Comparison of ENCODE assay signal across 10 cellular contexts in genomic region chr22:41023299-41023623, GRCh38.
DNase-seq lines count a peak whose midpoint lies in the region; ATAC-seq and TF ChIP-seq lines count a peak whose summit lies in the region.
"Had no signal": no experiment of that assay in that cellular context is flagged by ENCODE, and none has a peak within 500 bp of the region (broad histone marks: within the 10 kb centered on the region; RNA-seq: fewer than 3 reads in every experiment).

No MANE protein-coding gene starts in this region.

- WGBS in thyroid gland, 2 donors, result 93 to 95% methylated on average over 5 of the region's 5 CpGs

- peak overlapping the region; percentile 98 to 99 (median 99) for H3K27ac ChIP-seq in thyroid gland

- intact Hi-C loops in activated B cell treated with CpG ODN at 0.5 μM for 24 hours (cut with micrococcal nuclease) (loop anchor here (2.0 kb wide), 2 partner anchors 100 to 166 kb away; partner anchors contain the start of genes ST13 and XPNPEP3), thyroid gland (cut with DNase I) (loop anchor here (5.0 kb wide), 2 partner anchors 69 to 71 kb away; partner anchors contain the start of genes EP300 and RBX1)

- no peak for DNase-seq in activated naive CD8-positive, alpha-beta T cell treated with anti-CD3 and anti-CD28 coated beads for 36 hours
- DNase-seq in activated B cell treated with CpG ODN at 0.5 μM for 24 hours, result no peak
- DNase-seq in memory B cell (ENCODE audit: low spot score in 2 of 2), result no peak
- DNase-seq in thyroid gland, result no peak
- DNase-seq in cerebellum (ENCODE audit: low spot score), result no peak
- DNase-seq: activated CD4-positive, CD25-positive, alpha-beta regulatory T cell treated with anti-CD3 and anti-CD28 coated beads, Interleukin-2, amount 50 U/mL, for 72 hours; central memory CD4-positive, alpha-beta T cell had no signal

- peaks cover 10 to 21% of the 10 kb centered on the region in 2 donors for H3K4me1 ChIP-seq in thyroid gland

- H3K4me3 ChIP-seq in thyroid gland (replicated peaks in 1 of 3), result no peak overlapping the region

- no peaks in the 10 kb centered on the region for H3K9me3 Mint-ChIP-seq in activated naive CD8-positive, alpha-beta T cell (ENCODE audit: low read depth)
- H3K9me3 Mint-ChIP-seq in activated naive CD8-positive, alpha-beta T cell treated with anti-CD3 and anti-CD28 coated beads for 36 hours, result no peaks in the 10 kb centered on the region
- H3K9me3 Mint-ChIP-seq in activated B cell treated with CpG ODN at 0.5 μM for 24 hours (no peaks in the 10 kb centered on the region), memory B cell (no peaks in the 10 kb centered on the region)

- no peaks in the 10 kb centered on the region for H3K36me3 Mint-ChIP-seq in activated naive CD8-positive, alpha-beta T cell
- H3K36me3 Mint-ChIP-seq in activated naive CD8-positive, alpha-beta T cell treated with anti-CD3 and anti-CD28 coated beads for 36 hours, result no peaks in the 10 kb centered on the region
- H3K36me3 Mint-ChIP-seq in activated B cell treated with CpG ODN at 0.5 μM for 24 hours (ENCODE audit: low read depth) (peaks cover 2% of the 10 kb centered on the region), memory B cell (peaks cover 5% of the 10 kb centered on the region)

- H3K27me3 ChIP-seq in thyroid gland, result no peaks in the 10 kb centered on the region

- CTCF ChIA-PET in activated B cell treated with CpG ODN at 0.5 μM for 24 hours (lab: Charles Lee), result interaction anchor here (1.1 kb wide), 1 partner anchor 214 kb away, joined by 3 read pairs; no protein-coding TSS in a partner anchor

- H3K4me3 Mint-ChIP-seq in activated naive CD8-positive, alpha-beta T cell, result peak overlapping the region; percentile 79
- no peak overlapping the region for H3K4me3 Mint-ChIP-seq in activated naive CD8-positive, alpha-beta T cell treated with anti-CD3 and anti-CD28 coated beads for 36 hours
- H3K4me3 Mint-ChIP-seq in activated B cell treated with CpG ODN at 0.5 μM for 24 hours, result peak overlapping the region; percentile 85
- H3K4me3 Mint-ChIP-seq in memory B cell, result peak overlapping the region; percentile 99

- no peaks in the 10 kb centered on the region for H3K27me3 Mint-ChIP-seq in activated naive CD8-positive, alpha-beta T cell
- H3K27me3 Mint-ChIP-seq in activated naive CD8-positive, alpha-beta T cell treated with anti-CD3 and anti-CD28 coated beads for 36 hours, result no peaks in the 10 kb centered on the region
- H3K27me3 Mint-ChIP-seq in activated B cell treated with CpG ODN at 0.5 μM for 24 hours (no peaks in the 10 kb centered on the region), memory B cell (no peaks in the 10 kb centered on the region)

- ATAC-seq in activated B cell treated with CpG ODN at 0.5 μM for 24 hours (ENCODE audit: low read depth) (no peak), memory B cell (ENCODE audit: low read depth) (no peak), GM21737 (IDR thresholded peaks at IDR 0.05; ENCODE audit: unreplicated experiment) (no peak), HG03025 (IDR thresholded peaks at IDR 0.05; ENCODE audit: low FRiP score, unreplicated experiment) (no peak)

- peaks cover 14% of the 10 kb centered on the region for H3K4me1 Mint-ChIP-seq in activated naive CD8-positive, alpha-beta T cell (ENCODE audit: low read depth)
- H3K4me1 Mint-ChIP-seq in activated naive CD8-positive, alpha-beta T cell treated with anti-CD3 and anti-CD28 coated beads for 36 hours, result peaks cover 5% of the 10 kb centered on the region
- H3K4me1 Mint-ChIP-seq in activated B cell treated with CpG ODN at 0.5 μM for 24 hours, result peaks cover 19% of the 10 kb centered on the region
- H3K4me1 Mint-ChIP-seq in memory B cell, result peaks cover 15% of the 10 kb centered on the region

- POLR2A ChIA-PET in activated B cell treated with CpG ODN at 0.5 μM for 24 hours (lab: Charles Lee), result interaction anchor here (0.5 to 3.5 kb wide), 12 partner anchors 12 to 167 kb away, joined by 3 to 122 read pairs (median 5); partner anchors contain the start of genes EP300, RBX1 and ST13

- TF ChIP-seq CTCF in activated B cell treated with CpG ODN at 0.5 μM for 24 hours (IDR thresholded peaks at IDR 0.05) (no peak), thyroid gland (IDR thresholded peaks at IDR 0.05) (no peak)

- peak overlapping the region; percentile 19 for H3K27ac Mint-ChIP-seq in activated naive CD8-positive, alpha-beta T cell
- no peak overlapping the region for H3K27ac Mint-ChIP-seq in activated naive CD8-positive, alpha-beta T cell treated with anti-CD3 and anti-CD28 coated beads for 36 hours
- H3K27ac Mint-ChIP-seq in activated B cell treated with CpG ODN at 0.5 μM for 24 hours (peak overlapping the region; percentile 87), memory B cell (peak overlapping the region; percentile 29)

- no peaks in the 10 kb centered on the region for H3K9me3 ChIP-seq in thyroid gland

- H3K36me3 ChIP-seq in thyroid gland, result no peaks in the 10 kb centered on the region

- no peak for TF ChIP-seq POLR2A in thyroid gland (IDR thresholded peaks at IDR 0.05)
